ENCODE assay signal across 21 cellular contexts in the genomic region with DNA sequence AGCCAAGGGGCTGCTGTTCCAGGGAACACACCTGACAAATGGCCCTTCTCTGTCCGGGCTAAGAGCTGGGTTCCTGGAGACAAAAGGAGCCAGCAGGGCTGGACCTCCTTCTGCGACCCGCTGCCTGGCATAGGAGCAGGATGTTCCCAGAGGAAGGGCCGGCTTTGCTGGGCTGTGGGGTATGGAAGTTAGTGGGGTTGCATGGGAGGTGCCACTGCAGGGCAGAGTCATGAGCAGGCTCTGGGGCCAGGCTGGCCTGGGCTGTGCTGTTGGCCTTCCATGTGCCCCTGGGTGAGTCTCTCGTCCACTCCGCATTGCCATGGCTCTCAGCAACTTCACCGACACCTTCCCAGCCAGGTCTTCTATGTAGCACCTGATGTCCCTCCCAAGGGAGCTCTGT.
"Had no signal": no experiment of that assay in that cellular context is flagged by ENCODE, and none has a peak within 500 bp of the region (broad histone marks: within the 10 kb centered on the region; RNA-seq: fewer than 3 reads in every experiment).

No MANE protein-coding gene starts in this region.

- ATAC-seq: Right ventricle myocardium inferior, SK-N-SH treated with all-trans-retinoic acid at 6 μM for 48 hours had no signal

- H3K36me3 ChIP-seq: MG63, SJCRH30 had no signal

- H3K4me3 ChIP-seq: MG63, SJCRH30 had no signal

- DNase-seq: IMR-90, Karpas-422, KG1, MG63, NCI-H1092, NCI-H1417 treated with DMSO at 0.1 percent for 48 hours, NCI-H146, NCI-H1694 treated with DMSO at 0.1 percent for 48 hours, NCI-H2029, NCI-H2081 treated with DMSO at 0.1 percent for 48 hours, NCI-H2171, NCI-H226, NCI-H446, NCI-H510A, NCI-H524 treated with DMSO at 0.1 percent for 48 hours, NCI-H82, SHP77 treated with DMSO at 0.1 percent for 48 hours, SJCRH30 had no signal

- H3K27me3 ChIP-seq: MG63 had no signal

- H3K9me3 ChIP-seq: MG63, SJCRH30 had no signal

- H3K27ac ChIP-seq: RWPE1, SJCRH30 had no signal
